In genomic region chr3:39346785-39347585, GRCh38 we compare ENCODE assay signal across 13 cellular contexts. TPM values are rescaled to one million over a fixed set of nuclear protein-coding genes. Genes with fewer than 3 reads are reported as not detected.
DNase-seq lines count a peak whose midpoint lies in the region; ATAC-seq and TF ChIP-seq lines count a peak whose summit lies in the region.
"Had no signal": no experiment of that assay in that cellular context is flagged by ENCODE, and none has a peak within 500 bp of the region (broad histone marks: within the 10 kb centered on the region; RNA-seq: fewer than 3 reads in every experiment).

No MANE protein-coding gene starts in this region.

- no peaks in the 10 kb centered on the region for H3K27me3 Mint-ChIP-seq in activated T-helper 17 cell treated with anti-CD3 and anti-CD28 coated beads, Interleukin-2, amount 50 U/mL, for 72 hours
- peaks cover 13% of the 10 kb centered on the region for H3K27me3 Mint-ChIP-seq in nephron progenitor cell (ENCODE audit: low read depth, poor library complexity)

- peak overlapping the region; percentile 62 for H3K27ac Mint-ChIP-seq in activated T-helper 17 cell treated with anti-CD3 and anti-CD28 coated beads, Interleukin-2, amount 50 U/mL, for 72 hours
- H3K27ac Mint-ChIP-seq in nephron progenitor cell, result no peak overlapping the region

- ATAC-seq in GM19463 (IDR thresholded peaks at IDR 0.05; ENCODE audit: unreplicated experiment) (peak; percentile 79), HG03045 (IDR thresholded peaks at IDR 0.05; ENCODE audit: unreplicated experiment) (peak; percentile 84)
- ATAC-seq in activated T-helper 17 cell treated with anti-CD3 and anti-CD28 coated beads, Interleukin-2, amount 50 U/mL, for 72 hours (replicated peaks), result peak; percentile 89

- DNase-seq in GM12865 (ENCODE audit: low read depth) (peak; percentile 68), nephron progenitor cell (no peak), AG08396 (ENCODE audit: low spot score) (no peak), SIG-M5 (lab: John Stamatoyannopoulos, UW) (no peak), amygdala (lab: John Stamatoyannopoulos, UW) (no peak)
- DNase-seq: activated effector memory CD4-positive, alpha-beta T cell treated with anti-CD3 and anti-CD28 coated beads, Interleukin-2, amount 50 U/mL, for 16 hours; SHP77 had no signal

- TF ChIP-seq CTCF in GM12865 (IDR thresholded peaks at IDR 0.05; ENCODE audit: insufficient read depth, low read depth, low read length, missing control alignments), result no peak
- TF ChIP-seq CTCF in nephron progenitor cell (IDR thresholded peaks at IDR 0.05), result no peak

- H3K36me3 Mint-ChIP-seq in activated T-helper 17 cell treated with anti-CD3 and anti-CD28 coated beads, Interleukin-2, amount 50 U/mL, for 72 hours (ENCODE audit: low read depth), result no peaks in the 10 kb centered on the region
- no peaks in the 10 kb centered on the region for H3K36me3 Mint-ChIP-seq in nephron progenitor cell (ENCODE audit: low read depth)

- no peaks in the 10 kb centered on the region for H3K9me3 Mint-ChIP-seq in activated T-helper 17 cell treated with anti-CD3 and anti-CD28 coated beads, Interleukin-2, amount 50 U/mL, for 72 hours
- H3K9me3 Mint-ChIP-seq in nephron progenitor cell, result no peaks in the 10 kb centered on the region

- H3K4me3 ChIP-seq in GM12865 (ENCODE audit: low read depth, low read length), result no peak overlapping the region
- H3K4me3 ChIP-seq: BLaER1, lung had no signal

- H3K4me3 Mint-ChIP-seq in activated T-helper 17 cell treated with anti-CD3 and anti-CD28 coated beads, Interleukin-2, amount 50 U/mL, for 72 hours, result peak overlapping the region; percentile 29
- no peak overlapping the region for H3K4me3 Mint-ChIP-seq in nephron progenitor cell

- peaks cover 19% of the 10 kb centered on the region for H3K4me1 Mint-ChIP-seq in activated T-helper 17 cell treated with anti-CD3 and anti-CD28 coated beads, Interleukin-2, amount 50 U/mL, for 72 hours
- no peaks in the 10 kb centered on the region for H3K4me1 Mint-ChIP-seq in nephron progenitor cell

RNA-seq across cellular contexts. Expression of gene CCR8, which starts 17.5 kb away (rescaled TPM):
- 10 to 100 TPM in 1 of 2 donors, under 1 TPM in 1; 0.87 to 10.2 TPM for total RNA-seq in activated T-helper 17 cell treated with anti-CD3 and anti-CD28 coated beads, Interleukin-2, amount 50 U/mL, for 72 hours
- total RNA-seq: lung, temporal lobe had no signal

RNA-seq across cellular contexts. Expression of gene SLC25A38, which starts 36.2 kb away (rescaled TPM):
- total RNA-seq in activated T-helper 17 cell treated with anti-CD3 and anti-CD28 coated beads, Interleukin-2, amount 50 U/mL, for 72 hours, result 10 to 100 TPM; 21.3 to 38.2 TPM

RNA-seq across cellular contexts. Expression of gene RPSA, which starts 59.5 kb away (rescaled TPM):
- 1,000 to 10,000 TPM; 2,603 to 2,924 TPM for total RNA-seq in activated T-helper 17 cell treated with anti-CD3 and anti-CD28 coated beads, Interleukin-2, amount 50 U/mL, for 72 hours
